14 cellular contexts compared by ENCODE assay signal in genomic region chr21:46438241-46438640, GRCh38. TPM values are rescaled to one million over a fixed set of nuclear protein-coding genes. Genes with fewer than 3 reads are reported as not detected.
DNase-seq lines count a peak whose midpoint lies in the region; ATAC-seq and TF ChIP-seq lines count a peak whose summit lies in the region.
"Had no signal": no experiment of that assay in that cellular context is flagged by ENCODE, and none has a peak within 500 bp of the region (broad histone marks: within the 10 kb centered on the region; RNA-seq: fewer than 3 reads in every experiment).

No MANE protein-coding gene starts in this region.

- no peaks in the 10 kb centered on the region for H3K27me3 Mint-ChIP-seq in activated naive CD8-positive, alpha-beta T cell treated with anti-CD3 and anti-CD28 coated beads, Interleukin-2, amount 10 ng/mL, durations not matched to agents 7 days and 5 days
- H3K27me3 Mint-ChIP-seq: CD4-positive, CD25-positive, alpha-beta regulatory T cell had no signal

- H3K27ac Mint-ChIP-seq in activated naive CD8-positive, alpha-beta T cell treated with anti-CD3 and anti-CD28 coated beads, Interleukin-2, amount 10 ng/mL, durations not matched to agents 7 days and 5 days: peak overlapping the region; percentile 83

- peaks cover 37% of the 10 kb centered on the region for H3K36me3 Mint-ChIP-seq in activated naive CD8-positive, alpha-beta T cell treated with anti-CD3 and anti-CD28 coated beads, Interleukin-2, amount 10 ng/mL, durations not matched to agents 7 days and 5 days

- DNase-seq in left ventricle myocardium superior (peak; percentile 14), Right ventricle myocardium inferior (ENCODE audit: missing footprints) (no peak), mesenteric fat pad (ENCODE audit: low spot score) (peak; percentile 65), GM10266 (ENCODE audit: extremely low spot score) (no peak)
- no peak for DNase-seq in activated naive CD8-positive, alpha-beta T cell treated with anti-CD3 and anti-CD28 coated beads, Interleukin-2, amount 10 ng/mL, durations not matched to agents 7 days and 5 days
- DNase-seq: ACHN; Calu3; CD4-positive, CD25-positive, alpha-beta regulatory T cell; DMS 273 treated with DMSO at 0.1 percent for 48 hours; GOT3 had no signal

- no peak for ATAC-seq in left ventricle myocardium superior
- ATAC-seq in Right ventricle myocardium inferior: no peak
- ATAC-seq in activated naive CD8-positive, alpha-beta T cell treated with anti-CD3 and anti-CD28 coated beads, Interleukin-2, amount 10 ng/mL, durations not matched to agents 7 days and 5 days (ENCODE audit: low read depth): peak; percentile 33
- no peak for ATAC-seq in HG03097 (IDR thresholded peaks at IDR 0.05; ENCODE audit: low FRiP score, unreplicated experiment)
- ATAC-seq in HG02763 (IDR thresholded peaks at IDR 0.05; ENCODE audit: unreplicated experiment): no peak
- ATAC-seq: GM12878, HepG2 had no signal

- H3K9me3 Mint-ChIP-seq in activated naive CD8-positive, alpha-beta T cell treated with anti-CD3 and anti-CD28 coated beads, Interleukin-2, amount 10 ng/mL, durations not matched to agents 7 days and 5 days: no peaks in the 10 kb centered on the region
- H3K9me3 Mint-ChIP-seq: CD4-positive, CD25-positive, alpha-beta regulatory T cell had no signal

- H3K4me3 Mint-ChIP-seq in activated naive CD8-positive, alpha-beta T cell treated with anti-CD3 and anti-CD28 coated beads, Interleukin-2, amount 10 ng/mL, durations not matched to agents 7 days and 5 days: no peak overlapping the region
- H3K4me3 Mint-ChIP-seq: CD4-positive, CD25-positive, alpha-beta regulatory T cell had no signal

- POLR2A ChIA-PET in activated naive CD8-positive, alpha-beta T cell treated with anti-CD3 and anti-CD28 coated beads, Interleukin-2, amount 10 ng/mL, durations not matched to agents 7 days and 5 days (lab: Charles Lee): interaction anchor here (0.7 to 1.9 kb wide), 3 partner anchors 10 to 13 kb away, joined by 4 to 11 read pairs (median 4); no protein-coding TSS in a partner anchor

- no peak for TF ChIP-seq CTCF in GM10266 (IDR thresholded peaks at IDR 0.05; ENCODE audit: control insufficient read depth, insufficient read depth, low read depth, missing control alignments)

- intact Hi-C loops in left ventricle myocardium superior (cut with micrococcal nuclease): no loop called here
- intact Hi-C loops in Right ventricle myocardium inferior (cut with DNase I): no loop called here

- H3K4me1 Mint-ChIP-seq in activated naive CD8-positive, alpha-beta T cell treated with anti-CD3 and anti-CD28 coated beads, Interleukin-2, amount 10 ng/mL, durations not matched to agents 7 days and 5 days: peaks cover 8% of the 10 kb centered on the region

RNA-seq across cellular contexts. Expression of gene DIP2A, which starts 20.4 kb away (rescaled TPM):
- total RNA-seq in left ventricle myocardium superior (28.5 TPM), Right ventricle myocardium inferior (23.9 TPM), mesenteric fat pad (33.9 TPM)
- total RNA-seq in activated naive CD8-positive, alpha-beta T cell treated with anti-CD3 and anti-CD28 coated beads, Interleukin-2, amount 10 ng/mL, durations not matched to agents 7 days and 5 days: 10 to 100 TPM; 78.7 to 78.8 TPM

Comparison
In these comparisons a context has a peak if more than half of its experiments do, and no peak if none do; other contexts are left out.
1. DNase-seq: peak in left ventricle myocardium superior (single experiment) and mesenteric fat pad (single experiment); none in Right ventricle myocardium inferior (single experiment), activated naive CD8-positive, alpha-beta T cell treated with anti-CD3 and anti-CD28 coated beads, Interleukin-2, amount 10 ng/mL, durations not matched to agents 7 days and 5 days (single experiment) and GM10266 (single experiment).